In genomic region chrX:40151211-40152172, GRCh38 we compare ENCODE assay signal across 1 cellular context.
TF ChIP-seq lines count a peak whose summit lies in the region.

No MANE protein-coding gene starts in this region.

TF ChIP-seq in GM23338, 12 proteins besides CTCF, POLR2A, EP300 and RAD21 (continued from another document):
- no peak for TF ChIP-seq ZNF462 (CRISPR knock-in tag; IDR thresholded peaks at IDR 0.05)
